ENCODE assay signal across 22 cellular contexts in the genomic region with DNA sequence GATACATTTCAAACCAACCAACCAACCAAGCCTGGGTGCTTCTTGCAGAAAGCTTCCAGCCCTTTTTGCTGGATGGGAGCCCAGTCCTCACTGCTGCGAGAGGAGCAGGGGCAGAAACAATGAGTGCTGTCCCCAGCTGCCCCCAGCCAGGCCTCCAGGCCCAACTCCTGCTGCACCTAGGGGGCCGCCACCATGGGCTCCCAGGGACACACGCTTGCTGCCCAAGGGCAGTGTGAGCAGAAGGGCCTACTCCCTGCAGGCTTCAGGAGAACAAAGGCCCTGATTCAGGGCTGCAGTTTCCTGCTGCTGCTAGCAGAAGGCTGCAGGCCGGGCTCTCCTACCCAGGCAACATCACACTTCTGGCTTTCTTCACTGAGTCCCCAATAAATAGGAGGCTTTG. TPM values are rescaled to one million over a fixed set of nuclear protein-coding genes. Genes with fewer than 3 reads are reported as not detected.
DNase-seq lines count a peak whose midpoint lies in the region; ATAC-seq and TF ChIP-seq lines count a peak whose summit lies in the region.
"Had no signal": no experiment of that assay in that cellular context is flagged by ENCODE, and none has a peak within 500 bp of the region (broad histone marks: within the 10 kb centered on the region; RNA-seq: fewer than 3 reads in every experiment).

No MANE protein-coding gene starts in this region.

- H4K20me1 ChIP-seq in H9 (ENCODE audit: control insufficient read depth, insufficient read depth, insufficient read length) = no peaks in the 10 kb centered on the region

- no peak overlapping the region for H3K9ac ChIP-seq in H9 (ENCODE audit: extremely low read depth, insufficient read length, low read length)

- H2BK15ac ChIP-seq in H9 (ENCODE audit: low read depth, low read length) = no peak overlapping the region

- no peak overlapping the region for H2BK120ac ChIP-seq in H9 (ENCODE audit: low read depth, low read length, poor library complexity, severe bottlenecking)

- no peak for ATAC-seq in GM21717 (IDR thresholded peaks at IDR 0.05; ENCODE audit: unreplicated experiment)
- ATAC-seq: GM12878 had no signal

- no peak overlapping the region for H3K27ac Mint-ChIP-seq in H9
- H3K27ac Mint-ChIP-seq in type B pancreatic cell = no peak overlapping the region
- H3K27ac Mint-ChIP-seq: HFFc6 had no signal

- H3K9me3 ChIP-seq in H9 (ENCODE audit: control insufficient read depth, low read depth, low read length) = peaks cover 10% of the 10 kb centered on the region

- no peaks in the 10 kb centered on the region for H3K79me2 ChIP-seq in H9 (ENCODE audit: insufficient read depth, low read length)

- no peak overlapping the region for H3K4me2 ChIP-seq in H9 (ENCODE audit: insufficient read depth, insufficient read length, low read length)

- no peak overlapping the region for H2AFZ ChIP-seq in H9 (ENCODE audit: low read length)

- no peak overlapping the region for H2BK5ac ChIP-seq in H9 (ENCODE audit: insufficient read length, low read length)

- no CpG with 5 or more reads among the region's 4 CpGs for WGBS in H9 (ENCODE audit: extremely low coverage, insufficient read length, low lambda C conversion rate)

- H3K27me3 Mint-ChIP-seq in H9 (ENCODE audit: low read depth) (peaks cover 3% of the 10 kb centered on the region), type B pancreatic cell (no peaks in the 10 kb centered on the region)

- no peak overlapping the region for H3K14ac ChIP-seq in H9 (ENCODE audit: insufficient read depth, low read length)

- H3K9me3 Mint-ChIP-seq in H9 (peaks cover 17 to 22% of the 10 kb centered on the region in 2 experiments), type B pancreatic cell (peaks cover 12% of the 10 kb centered on the region)

- H3K27ac ChIP-seq in H9 (ENCODE audit: insufficient read length, low read depth, low read length) (no peak overlapping the region), cingulate gyrus (ENCODE audit: low read depth, low read length) (peak overlapping the region; percentile 82)

- no peak overlapping the region for H4K8ac ChIP-seq in H9 (replicated peaks; ENCODE audit: insufficient read length, low read depth, low read length)

- no peak overlapping the region for H3K23ac ChIP-seq in H9 (ENCODE audit: insufficient read length, low read depth, low read length)

- H3K56ac ChIP-seq in H9 (ENCODE audit: insufficient read length, low read depth, low read length) = no peak overlapping the region

- H4K91ac ChIP-seq in H9 (ENCODE audit: insufficient read length, low read depth, low read length) = no peak overlapping the region

- no peak overlapping the region for H3T11ph ChIP-seq in H9 (ENCODE audit: low read length)

- H3K4me1 Mint-ChIP-seq in H9 = peaks cover 0 to 5% of the 10 kb centered on the region in 2 experiments; a peak in 3 of 4 replicates
- H3K4me1 Mint-ChIP-seq in type B pancreatic cell (ENCODE audit: unreplicated experiment) = no peaks in the 10 kb centered on the region

- no peak overlapping the region for H3K18ac ChIP-seq in H9 (ENCODE audit: insufficient read length, low read depth, low read length)

- no peak overlapping the region for H2AK5ac ChIP-seq in H9 (ENCODE audit: insufficient read length, low read length)

- H3K4ac ChIP-seq in H9 (ENCODE audit: low read depth, low read length) = no peak overlapping the region

- H4K5ac ChIP-seq in H9 (ENCODE audit: insufficient read length, low read depth, low read length) = no peak overlapping the region

- H3K36me3 Mint-ChIP-seq in H9 (ENCODE audit: insufficient read depth in 1 of 3, low read depth in 3 of 3) = peaks cover 2 to 18% (median 4%) of the 10 kb centered on the region in 3 experiments; a peak in 6 of 7 replicates
- no peaks in the 10 kb centered on the region for H3K36me3 Mint-ChIP-seq in type B pancreatic cell

- H3K27me3 ChIP-seq in H9 (ENCODE audit: insufficient read depth, low read length) = no peaks in the 10 kb centered on the region

- H3K4me1 ChIP-seq in H9 (ENCODE audit: insufficient read depth, low read length) = no peaks in the 10 kb centered on the region

- TF ChIP-seq CTCF in H9 (conservative IDR thresholded peaks at IDR 0.05) (no peak), type B pancreatic cell (conservative IDR thresholded peaks at IDR 0.05) (no peak)

- H3K4me3 Mint-ChIP-seq in H9 (no peak overlapping the region), type B pancreatic cell (no peak overlapping the region)
- H3K4me3 Mint-ChIP-seq: HFFc6 had no signal

- no peak overlapping the region for H2BK12ac ChIP-seq in H9 (ENCODE audit: insufficient read length, low read depth, low read length)

- DNase-seq in H9 = peak; percentile 25
- peak; percentile 50 for DNase-seq in inferior parietal cortex (ENCODE audit: extremely low spot score)
- DNase-seq in putamen (ENCODE audit: low spot score) = peak; percentile 50
- DNase-seq in type B pancreatic cell (ENCODE audit: extremely low spot score, unreplicated experiment) = no peak
- no peak for DNase-seq in cerebellum (ENCODE audit: low spot score)
- DNase-seq: activated CD4-positive, CD25-positive, alpha-beta regulatory T cell; AML-193; Calu3; central memory CD4-positive, alpha-beta T cell; effector CD4-positive, alpha-beta T cell; GDM1; HFFc6; kidney glomerular epithelial cell; NCI-H1105; NCI-H2081 treated with DMSO at 0.1 percent for 48 hours; NCI-H524; SHP77 treated with DMSO at 0.1 percent for 48 hours had no signal

- no peak overlapping the region for H2BK20ac ChIP-seq in H9 (ENCODE audit: low read depth, low read length, poor library complexity, severe bottlenecking)

- H3K79me1 ChIP-seq in H9 (ENCODE audit: insufficient read depth, low read depth, low read length, poor library complexity, severe bottlenecking) = no peaks in the 10 kb centered on the region

- no peaks in the 10 kb centered on the region for H3K23me2 ChIP-seq in H9 (ENCODE audit: insufficient read length, low read depth, low read length, poor library complexity, severe bottlenecking)

RNA-seq across cellular contexts. Expression of a gene that starts 37.7 kb away (rescaled TPM):
- total RNA-seq in H9 (2021) (0.09 TPM in 1 of 2 replicates, not detected in the other), type B pancreatic cell (ENCODE audit: low replicate concordance) (0.51 TPM in 1 of 2 replicates, not detected in the other), cerebellum (1.2 TPM)
- total RNA-seq: Calu3, HFFc6, HT1080, LHCN-M2 had no signal

Comparison
In these comparisons a context has a peak if more than half of its experiments do, and no peak if none do; other contexts are left out.
1. DNase-seq: peak in H9 (single experiment), inferior parietal cortex (single experiment) and putamen (single experiment); none in type B pancreatic cell (single experiment) and cerebellum (single experiment).